Comparison of ENCODE assay signal across 1 cellular context in the genomic region with DNA sequence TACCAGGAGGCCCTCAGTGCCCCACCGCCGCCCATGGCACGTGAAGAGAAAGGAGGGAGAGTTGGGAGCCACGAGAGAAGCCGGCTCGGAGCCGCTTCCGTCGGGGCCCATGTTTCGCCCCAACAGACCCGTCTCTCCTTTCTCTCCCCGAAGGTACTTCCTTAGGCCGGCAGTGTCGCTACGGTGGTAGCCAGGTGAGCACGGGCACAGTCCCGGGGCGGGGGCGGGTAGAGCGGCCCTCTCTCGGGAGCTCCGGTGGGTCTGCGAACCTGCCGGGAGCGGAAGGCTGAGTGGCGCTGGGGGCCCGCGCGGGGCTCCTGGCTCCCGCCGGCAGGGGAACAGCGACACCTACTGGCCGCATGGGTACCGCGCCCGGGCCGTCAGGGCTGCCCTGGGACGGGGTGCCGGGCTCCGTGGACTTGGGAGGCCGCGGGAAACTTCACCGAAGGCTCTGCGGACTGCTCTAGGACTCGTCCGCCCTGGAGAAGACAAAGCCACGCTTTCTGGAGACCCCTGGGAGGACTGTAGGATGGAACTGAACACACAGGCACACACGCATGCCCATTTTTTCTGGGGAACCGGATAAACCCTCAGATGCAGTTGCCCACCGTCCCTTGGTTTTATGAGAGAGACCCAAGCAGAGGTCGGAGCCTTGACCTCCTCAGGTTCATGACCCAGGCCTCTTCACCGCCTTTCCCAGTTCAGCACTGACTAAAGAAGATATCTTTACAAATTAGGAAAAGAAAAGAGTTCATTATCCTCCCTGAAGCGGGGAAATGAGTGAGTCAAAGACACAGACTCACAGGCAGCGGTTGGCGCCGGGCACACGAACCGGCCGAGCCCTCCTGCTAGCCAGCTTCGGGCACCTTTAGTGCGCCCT.
TF ChIP-seq lines count a peak whose summit lies in the region.

No MANE protein-coding gene starts in this region.

TF ChIP-seq in HepG2, 621 proteins besides CTCF, POLR2A, EP300 and RAD21 (continued from another document and continues in another):
- TF ChIP-seq, protein P1, sequence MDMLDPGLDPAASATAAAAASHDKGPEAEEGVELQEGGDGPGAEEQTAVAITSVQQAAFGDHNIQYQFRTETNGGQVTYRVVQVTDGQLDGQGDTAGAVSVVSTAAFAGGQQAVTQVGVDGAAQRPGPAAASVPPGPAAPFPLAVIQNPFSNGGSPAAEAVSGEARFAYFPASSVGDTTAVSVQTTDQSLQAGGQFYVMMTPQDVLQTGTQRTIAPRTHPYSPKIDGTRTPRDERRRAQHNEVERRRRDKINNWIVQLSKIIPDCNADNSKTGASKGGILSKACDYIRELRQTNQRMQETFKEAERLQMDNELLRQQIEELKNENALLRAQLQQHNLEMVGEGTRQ (IDR thresholded peaks at IDR 0.05; ENCODE audit: low read depth, low read length), result no peak
- TF ChIP-seq, protein P1 (CRISPR knock-in tag; IDR thresholded peaks at IDR 0.05; ENCODE audit: borderline replicate concordance), result no peak
- TF ChIP-seq KDM2A (CRISPR knock-in tag; IDR thresholded peaks at IDR 0.05; ENCODE audit: borderline replicate concordance, low read depth) (peak; percentile 86), ZNF33B (CRISPR knock-in tag; IDR thresholded peaks at IDR 0.05) (0 out of 2 replicates have a peak, but pooled peaks have one; percentile 43), XRCC5 (optimal IDR thresholded peaks at IDR 0.05; ENCODE audit: low read length) (peak; percentile 28), TP53 (CRISPR knock-in tag; conservative IDR thresholded peaks at IDR 0.05) (no peak), SMC3 (IDR thresholded peaks at IDR 0.05; ENCODE audit: low read length) (peak; percentile 41; the same call in 1 of the 2 replicates), CBFB (CRISPR knock-in tag; IDR thresholded peaks at IDR 0.05) (peak; percentile 62; the same call in 1 of the 2 replicates), ZFP1 (CRISPR knock-in tag; IDR thresholded peaks at IDR 0.05) (no peak), STAG1 (CRISPR knock-in tag; IDR thresholded peaks at IDR 0.05) (peak; percentile 94), MEF2D (CRISPR knock-in tag; IDR thresholded peaks at IDR 0.05) (no peak), JDP2 (CRISPR knock-in tag; IDR thresholded peaks at IDR 0.05; ENCODE audit: borderline replicate concordance) (no peak), NFATC3 (CRISPR knock-in tag; IDR thresholded peaks at IDR 0.05) (no peak), ZNF350 (CRISPR knock-in tag; IDR thresholded peaks at IDR 0.05; ENCODE audit: borderline replicate concordance, low read depth) (peak; percentile 29; the same call in 1 of the 2 replicates), HOXA7 (CRISPR knock-in tag; IDR thresholded peaks at IDR 0.05) (no peak), MIXL1 (CRISPR knock-in tag; IDR thresholded peaks at IDR 0.05) (no peak), KDM5B (CRISPR knock-in tag; IDR thresholded peaks at IDR 0.05; ENCODE audit: borderline replicate concordance) (peak; percentile 49; the same call in 1 of the 2 replicates), PAWR (CRISPR knock-in tag; IDR thresholded peaks at IDR 0.05; ENCODE audit: borderline replicate concordance) (no peak), POGZ (CRISPR knock-in tag; IDR thresholded peaks at IDR 0.05) (0 out of 2 replicates have a peak, but pooled peaks have one; percentile 25), ZNF326 (CRISPR knock-in tag; IDR thresholded peaks at IDR 0.05; ENCODE audit: borderline replicate concordance) (no peak), NKX3-1 (CRISPR knock-in tag; IDR thresholded peaks at IDR 0.05) (no peak), ZC3H13 (CRISPR knock-in tag; IDR thresholded peaks at IDR 0.05) (no peak), NRL (CRISPR knock-in tag; IDR thresholded peaks at IDR 0.05; ENCODE audit: borderline replicate concordance) (0 out of 2 replicates have a peak, but pooled peaks have one; percentile 37), HCFC1 (IDR thresholded peaks at IDR 0.05; ENCODE audit: low read depth, low read length) (no peak), ZNF724P (CRISPR knock-in tag; IDR thresholded peaks at IDR 0.05; ENCODE audit: borderline replicate concordance) (no peak), SOX5 (CRISPR knock-in tag; IDR thresholded peaks at IDR 0.05; ENCODE audit: borderline replicate concordance) (no peak), KDM1A (CRISPR knock-in tag; IDR thresholded peaks at IDR 0.05) (no peak), ZBTB3 (CRISPR knock-in tag; IDR thresholded peaks at IDR 0.05; ENCODE audit: borderline replicate concordance, low read depth) (no peak), NR2F1 (CRISPR knock-in tag; IDR thresholded peaks at IDR 0.05) (no peak), KLF13 (CRISPR knock-in tag; IDR thresholded peaks at IDR 0.05) (no peak), ZMYM3 (CRISPR knock-in tag; IDR thresholded peaks at IDR 0.05) (no peak), AHR (CRISPR knock-in tag; IDR thresholded peaks at IDR 0.05) (peak; percentile 74; the same call in 1 of the 2 replicates), PITX1 (CRISPR knock-in tag; IDR thresholded peaks at IDR 0.05) (no peak), ZIK1 (CRISPR knock-in tag; IDR thresholded peaks at IDR 0.05; ENCODE audit: borderline replicate concordance, low read depth) (no peak), STAT5B (CRISPR knock-in tag; IDR thresholded peaks at IDR 0.05) (no peak), RNF2 (conservative IDR thresholded peaks at IDR 0.05; ENCODE audit: low read depth) (no peak), ARNTL (CRISPR knock-in tag; IDR thresholded peaks at IDR 0.05) (no peak)
- TF ChIP-seq, protein P2, sequence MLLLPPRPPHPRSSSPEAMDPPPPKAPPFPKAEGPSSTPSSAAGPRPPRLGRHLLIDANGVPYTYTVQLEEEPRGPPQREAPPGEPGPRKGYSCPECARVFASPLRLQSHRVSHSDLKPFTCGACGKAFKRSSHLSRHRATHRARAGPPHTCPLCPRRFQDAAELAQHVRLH (CRISPR knock-in tag; IDR thresholded peaks at IDR 0.05; ENCODE audit: borderline replicate concordance, low read depth), result 0 out of 2 replicates have a peak, but pooled peaks have one; percentile 64
- TF ChIP-seq, protein P3, sequence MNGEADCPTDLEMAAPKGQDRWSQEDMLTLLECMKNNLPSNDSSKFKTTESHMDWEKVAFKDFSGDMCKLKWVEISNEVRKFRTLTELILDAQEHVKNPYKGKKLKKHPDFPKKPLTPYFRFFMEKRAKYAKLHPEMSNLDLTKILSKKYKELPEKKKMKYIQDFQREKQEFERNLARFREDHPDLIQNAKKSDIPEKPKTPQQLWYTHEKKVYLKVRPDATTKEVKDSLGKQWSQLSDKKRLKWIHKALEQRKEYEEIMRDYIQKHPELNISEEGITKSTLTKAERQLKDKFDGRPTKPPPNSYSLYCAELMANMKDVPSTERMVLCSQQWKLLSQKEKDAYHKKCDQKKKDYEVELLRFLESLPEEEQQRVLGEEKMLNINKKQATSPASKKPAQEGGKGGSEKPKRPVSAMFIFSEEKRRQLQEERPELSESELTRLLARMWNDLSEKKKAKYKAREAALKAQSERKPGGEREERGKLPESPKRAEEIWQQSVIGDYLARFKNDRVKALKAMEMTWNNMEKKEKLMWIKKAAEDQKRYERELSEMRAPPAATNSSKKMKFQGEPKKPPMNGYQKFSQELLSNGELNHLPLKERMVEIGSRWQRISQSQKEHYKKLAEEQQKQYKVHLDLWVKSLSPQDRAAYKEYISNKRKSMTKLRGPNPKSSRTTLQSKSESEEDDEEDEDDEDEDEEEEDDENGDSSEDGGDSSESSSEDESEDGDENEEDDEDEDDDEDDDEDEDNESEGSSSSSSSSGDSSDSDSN (CRISPR knock-in tag; IDR thresholded peaks at IDR 0.05), result peak; percentile 43; the same call in 1 of the 2 replicates
- TF ChIP-seq, protein P4, sequence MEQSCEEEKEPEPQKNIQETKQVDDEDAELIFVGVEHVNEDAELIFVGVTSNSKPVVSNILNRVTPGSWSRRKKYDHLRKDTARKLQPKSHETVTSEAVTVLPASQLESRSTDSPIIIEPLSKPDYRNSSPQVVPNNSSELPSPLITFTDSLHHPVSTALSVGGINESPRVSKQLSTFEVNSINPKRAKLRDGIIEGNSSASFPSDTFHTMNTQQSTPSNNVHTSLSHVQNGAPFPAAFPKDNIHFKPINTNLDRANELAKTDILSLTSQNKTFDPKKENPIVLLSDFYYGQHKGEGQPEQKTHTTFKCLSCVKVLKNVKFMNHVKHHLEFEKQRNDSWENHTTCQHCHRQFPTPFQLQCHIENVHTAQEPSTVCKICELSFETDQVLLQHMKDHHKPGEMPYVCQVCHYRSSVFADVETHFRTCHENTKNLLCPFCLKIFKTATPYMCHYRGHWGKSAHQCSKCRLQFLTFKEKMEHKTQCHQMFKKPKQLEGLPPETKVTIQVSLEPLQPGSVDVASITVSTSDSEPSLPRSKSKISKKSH (CRISPR knock-in tag; IDR thresholded peaks at IDR 0.05; ENCODE audit: borderline replicate concordance), result no peak
- TF ChIP-seq, protein P5, sequence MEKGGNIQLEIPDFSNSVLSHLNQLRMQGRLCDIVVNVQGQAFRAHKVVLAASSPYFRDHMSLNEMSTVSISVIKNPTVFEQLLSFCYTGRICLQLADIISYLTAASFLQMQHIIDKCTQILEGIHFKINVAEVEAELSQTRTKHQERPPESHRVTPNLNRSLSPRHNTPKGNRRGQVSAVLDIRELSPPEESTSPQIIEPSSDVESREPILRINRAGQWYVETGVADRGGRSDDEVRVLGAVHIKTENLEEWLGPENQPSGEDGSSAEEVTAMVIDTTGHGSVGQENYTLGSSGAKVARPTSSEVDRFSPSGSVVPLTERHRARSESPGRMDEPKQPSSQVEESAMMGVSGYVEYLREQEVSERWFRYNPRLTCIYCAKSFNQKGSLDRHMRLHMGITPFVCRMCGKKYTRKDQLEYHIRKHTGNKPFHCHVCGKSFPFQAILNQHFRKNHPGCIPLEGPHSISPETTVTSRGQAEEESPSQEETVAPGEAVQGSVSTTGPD (CRISPR knock-in tag; IDR thresholded peaks at IDR 0.05), result no peak
- TF ChIP-seq, protein P6, sequence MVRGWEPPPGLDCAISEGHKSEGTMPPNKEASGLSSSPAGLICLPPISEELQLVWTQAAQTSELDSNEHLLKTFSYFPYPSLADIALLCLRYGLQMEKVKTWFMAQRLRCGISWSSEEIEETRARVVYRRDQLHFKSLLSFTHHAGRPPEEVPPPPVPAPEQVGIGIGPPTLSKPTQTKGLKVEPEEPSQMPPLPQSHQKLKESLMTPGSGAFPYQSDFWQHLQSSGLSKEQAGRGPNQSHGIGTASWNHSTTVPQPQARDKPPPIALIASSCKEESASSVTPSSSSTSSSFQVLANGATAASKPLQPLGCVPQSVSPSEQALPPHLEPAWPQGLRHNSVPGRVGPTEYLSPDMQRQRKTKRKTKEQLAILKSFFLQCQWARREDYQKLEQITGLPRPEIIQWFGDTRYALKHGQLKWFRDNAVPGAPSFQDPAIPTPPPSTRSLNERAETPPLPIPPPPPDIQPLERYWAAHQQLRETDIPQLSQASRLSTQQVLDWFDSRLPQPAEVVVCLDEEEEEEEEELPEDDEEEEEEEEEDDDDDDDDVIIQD (CRISPR knock-in tag; IDR thresholded peaks at IDR 0.05; ENCODE audit: low read depth), result no peak
- TF ChIP-seq, protein P7, sequence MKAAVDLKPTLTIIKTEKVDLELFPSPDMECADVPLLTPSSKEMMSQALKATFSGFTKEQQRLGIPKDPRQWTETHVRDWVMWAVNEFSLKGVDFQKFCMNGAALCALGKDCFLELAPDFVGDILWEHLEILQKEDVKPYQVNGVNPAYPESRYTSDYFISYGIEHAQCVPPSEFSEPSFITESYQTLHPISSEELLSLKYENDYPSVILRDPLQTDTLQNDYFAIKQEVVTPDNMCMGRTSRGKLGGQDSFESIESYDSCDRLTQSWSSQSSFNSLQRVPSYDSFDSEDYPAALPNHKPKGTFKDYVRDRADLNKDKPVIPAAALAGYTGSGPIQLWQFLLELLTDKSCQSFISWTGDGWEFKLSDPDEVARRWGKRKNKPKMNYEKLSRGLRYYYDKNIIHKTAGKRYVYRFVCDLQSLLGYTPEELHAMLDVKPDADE (CRISPR knock-in tag; IDR thresholded peaks at IDR 0.05), result no peak
- TF ChIP-seq, protein P8, sequence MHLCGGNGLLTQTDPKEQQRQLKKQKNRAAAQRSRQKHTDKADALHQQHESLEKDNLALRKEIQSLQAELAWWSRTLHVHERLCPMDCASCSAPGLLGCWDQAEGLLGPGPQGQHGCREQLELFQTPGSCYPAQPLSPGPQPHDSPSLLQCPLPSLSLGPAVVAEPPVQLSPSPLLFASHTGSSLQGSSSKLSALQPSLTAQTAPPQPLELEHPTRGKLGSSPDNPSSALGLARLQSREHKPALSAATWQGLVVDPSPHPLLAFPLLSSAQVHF (CRISPR knock-in tag; IDR thresholded peaks at IDR 0.05), result no peak
- TF ChIP-seq, protein P9, sequence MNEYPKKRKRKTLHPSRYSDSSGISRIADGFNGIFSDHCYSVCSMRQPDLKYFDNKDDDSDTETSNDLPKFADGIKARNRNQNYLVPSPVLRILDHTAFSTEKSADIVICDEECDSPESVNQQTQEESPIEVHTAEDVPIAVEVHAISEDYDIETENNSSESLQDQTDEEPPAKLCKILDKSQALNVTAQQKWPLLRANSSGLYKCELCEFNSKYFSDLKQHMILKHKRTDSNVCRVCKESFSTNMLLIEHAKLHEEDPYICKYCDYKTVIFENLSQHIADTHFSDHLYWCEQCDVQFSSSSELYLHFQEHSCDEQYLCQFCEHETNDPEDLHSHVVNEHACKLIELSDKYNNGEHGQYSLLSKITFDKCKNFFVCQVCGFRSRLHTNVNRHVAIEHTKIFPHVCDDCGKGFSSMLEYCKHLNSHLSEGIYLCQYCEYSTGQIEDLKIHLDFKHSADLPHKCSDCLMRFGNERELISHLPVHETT (CRISPR knock-in tag; conservative IDR thresholded peaks at IDR 0.05), result no peak
- TF ChIP-seq, protein P10, sequence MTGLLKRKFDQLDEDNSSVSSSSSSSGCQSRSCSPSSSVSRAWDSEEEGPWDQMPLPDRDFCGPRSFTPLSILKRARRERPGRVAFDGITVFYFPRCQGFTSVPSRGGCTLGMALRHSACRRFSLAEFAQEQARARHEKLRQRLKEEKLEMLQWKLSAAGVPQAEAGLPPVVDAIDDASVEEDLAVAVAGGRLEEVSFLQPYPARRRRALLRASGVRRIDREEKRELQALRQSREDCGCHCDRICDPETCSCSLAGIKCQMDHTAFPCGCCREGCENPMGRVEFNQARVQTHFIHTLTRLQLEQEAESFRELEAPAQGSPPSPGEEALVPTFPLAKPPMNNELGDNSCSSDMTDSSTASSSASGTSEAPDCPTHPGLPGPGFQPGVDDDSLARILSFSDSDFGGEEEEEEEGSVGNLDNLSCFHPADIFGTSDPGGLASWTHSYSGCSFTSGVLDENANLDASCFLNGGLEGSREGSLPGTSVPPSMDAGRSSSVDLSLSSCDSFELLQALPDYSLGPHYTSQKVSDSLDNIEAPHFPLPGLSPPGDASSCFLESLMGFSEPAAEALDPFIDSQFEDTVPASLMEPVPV (CRISPR knock-in tag; IDR thresholded peaks at IDR 0.05), result no peak
- TF ChIP-seq, protein P11, sequence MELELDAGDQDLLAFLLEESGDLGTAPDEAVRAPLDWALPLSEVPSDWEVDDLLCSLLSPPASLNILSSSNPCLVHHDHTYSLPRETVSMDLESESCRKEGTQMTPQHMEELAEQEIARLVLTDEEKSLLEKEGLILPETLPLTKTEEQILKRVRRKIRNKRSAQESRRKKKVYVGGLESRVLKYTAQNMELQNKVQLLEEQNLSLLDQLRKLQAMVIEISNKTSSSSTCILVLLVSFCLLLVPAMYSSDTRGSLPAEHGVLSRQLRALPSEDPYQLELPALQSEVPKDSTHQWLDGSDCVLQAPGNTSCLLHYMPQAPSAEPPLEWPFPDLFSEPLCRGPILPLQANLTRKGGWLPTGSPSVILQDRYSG (CRISPR knock-in tag; IDR thresholded peaks at IDR 0.05), result no peak
